Comparison of ENCODE assay signal across 8 cellular contexts in genomic region chr6:75855047-75855446, GRCh38.
DNase-seq lines count a peak whose midpoint lies in the region; ATAC-seq, FAIRE-seq and TF ChIP-seq lines count a peak whose summit lies in the region.

No MANE protein-coding gene starts in this region.

- peak; percentile 45 for TF ChIP-seq CTCF in AG04449 (IDR thresholded peaks at IDR 0.05; ENCODE audit: insufficient read depth, low read length, missing control alignments)

- ATAC-seq in HG02981 (IDR thresholded peaks at IDR 0.05; ENCODE audit: unreplicated experiment) = no peak
- ATAC-seq in HG02870 (IDR thresholded peaks at IDR 0.05; ENCODE audit: unreplicated experiment) = no peak
- no peak for ATAC-seq in HG03196 (IDR thresholded peaks at IDR 0.05; ENCODE audit: unreplicated experiment)

- POLR2A ChIA-PET in AG04449 (lab: Yijun Ruan, JAX) = no interaction called here

- CTCF ChIA-PET in AG04449 (lab: Yijun Ruan, JAX) = interaction anchor here (0.7 to 1.8 kb wide), 14 partner anchors 10 to 1602 kb away, joined by 3 to 15 read pairs (median 4); no protein-coding TSS in a partner anchor

- DNase-seq in AG04449 (ENCODE audit: low read depth, low spot score) (peak; percentile 12), EH (ENCODE audit: low read depth) (peak; percentile 67), M059J (ENCODE audit: low read depth) (peak; percentile 80)
- peak; percentile 5 to 28 for DNase-seq in activated CD4-positive, alpha-beta T cell treated with anti-CD3 and anti-CD28 coated beads, Interleukin-2, amount 50 U/mL, for 48 hours

- FAIRE-seq in islet of Langerhans (lab: Jason Lieb, UNC) = peak; percentile 58

- H3K4me3 ChIP-seq in AG04449 (ENCODE audit: low read depth, low read length) = no peak overlapping the region

Comparison
In these comparisons a context has a peak if more than half of its experiments do, and no peak if none do; other contexts are left out.
1. DNase-seq: peak in every context shown above with its lines; median percentile 80 in M059J; 67 in EH; 16 in activated CD4-positive, alpha-beta T cell treated with anti-CD3 and anti-CD28 coated beads, Interleukin-2, amount 50 U/mL, for 48 hours; 12 in AG04449.